ENCODE assay signal across 7 cellular contexts in the genomic region with DNA sequence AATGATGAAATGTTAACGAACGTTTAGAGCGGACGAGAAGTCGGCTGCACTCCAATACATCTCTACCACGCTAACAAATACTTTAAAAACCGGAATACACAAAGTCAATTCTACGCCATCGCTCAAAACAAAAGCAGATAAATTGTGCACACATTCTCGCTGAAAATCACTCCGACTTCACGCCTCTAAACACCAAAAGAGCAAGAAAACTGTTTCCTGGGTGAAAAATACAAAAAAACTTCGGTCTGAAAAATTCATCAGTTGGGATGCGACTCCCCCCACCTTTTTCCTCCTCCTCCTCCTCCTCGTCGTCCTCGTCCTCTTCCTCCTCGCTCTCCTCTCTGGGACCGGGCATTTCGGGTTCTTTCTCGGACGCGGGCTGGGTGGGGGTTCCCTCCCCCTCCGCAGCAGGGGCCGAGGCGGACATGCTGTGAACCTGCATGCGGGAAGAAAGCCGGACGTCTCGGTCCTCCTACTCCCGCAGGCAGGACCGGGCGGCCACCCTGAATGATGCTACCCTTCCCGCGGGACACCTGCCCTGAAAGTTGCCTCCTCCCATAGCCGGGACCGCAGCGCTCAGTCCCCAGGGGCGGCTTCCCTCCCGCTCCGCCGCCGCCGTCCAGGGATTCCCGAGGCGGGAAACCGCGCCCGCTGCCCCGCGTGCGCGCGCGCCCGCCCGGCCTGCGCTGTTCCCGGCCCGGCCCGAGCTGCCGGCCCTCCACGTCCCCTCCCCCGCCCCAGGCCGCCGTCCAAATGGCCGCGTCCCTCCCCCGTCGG. TPM values are rescaled to one million over a fixed set of nuclear protein-coding genes. Genes with fewer than 3 reads are reported as not detected.
DNase-seq lines count a peak whose midpoint lies in the region; TF ChIP-seq lines count a peak whose summit lies in the region.

No MANE protein-coding gene starts in this region.

- H3K36me3 Mint-ChIP-seq in activated CD4-positive, alpha-beta memory T cell treated with anti-CD3 and anti-CD28 coated beads for 36 hours = peaks cover 44% of the 10 kb centered on the region
- H3K36me3 Mint-ChIP-seq in endothelial cell (ENCODE audit: low read depth, unreplicated experiment) = peaks cover 21% of the 10 kb centered on the region

- H2AK5ac ChIP-seq in mesendoderm (ENCODE audit: low read length) = no peak overlapping the region

- H3K4me3 ChIP-seq in GM23248 (peak overlapping the region; percentile 78), LNCaP clone FGC (ENCODE audit: low read depth, low read length) (peak overlapping the region; percentile 95), mesendoderm (ENCODE audit: low read length) (peak overlapping the region; percentile 47), stomach smooth muscle (ENCODE audit: low read length in 2 of 2) (peak overlapping the region; percentile 73 to 89)

- POLR2A ChIA-PET in activated CD4-positive, alpha-beta memory T cell treated with anti-CD3 and anti-CD28 coated beads for 36 hours (lab: Charles Lee) = interaction anchor here (0.9 kb wide), 1 partner anchor 22 kb away, joined by 4 read pairs; no protein-coding TSS in a partner anchor

- no peaks in the 10 kb centered on the region for H3K9me2 ChIP-seq in GM23248 (ENCODE audit: insufficient read depth)

- DNase-seq in GM04504 (ENCODE audit: low read depth) (peak; percentile 30), GM23248 (peak; percentile 83), LNCaP clone FGC (ENCODE audit: low read depth) (no peak), endothelial cell (ENCODE audit: low spot score) (peak; percentile 65), mesendoderm (no peak)
- peak; percentile 46 for DNase-seq in activated CD4-positive, alpha-beta memory T cell treated with anti-CD3 and anti-CD28 coated beads for 36 hours

- H3K56ac ChIP-seq in mesendoderm (ENCODE audit: low read length) = peak overlapping the region; percentile 95

- in situ Hi-C loops in GM23248 (cut with MboI) = no loop called here

- no peak overlapping the region for H4K8ac ChIP-seq in mesendoderm (ENCODE audit: low read depth, low read length)

- H3K36me3 ChIP-seq in GM23248 (ENCODE audit: low read depth) (no peaks in the 10 kb centered on the region), mesendoderm (ENCODE audit: control insufficient read depth, insufficient read depth, low read length) (no peaks in the 10 kb centered on the region), stomach smooth muscle (ENCODE audit: control insufficient read depth in 2 of 2, insufficient read depth in 2 of 2, low read length in 2 of 2) (no peaks in the 10 kb centered on the region)

- H3K9me3 ChIP-seq in GM23248 (ENCODE audit: low read depth) (no peaks in the 10 kb centered on the region), stomach smooth muscle (ENCODE audit: control insufficient read depth in 2 of 2, low read length in 2 of 2) (no peaks in the 10 kb centered on the region)

- no peak overlapping the region for H2BK5ac ChIP-seq in mesendoderm (ENCODE audit: low read length)

- WGBS in GM23248 (ENCODE audit: low coverage in 1 of 2, low lambda C conversion rate in 2 of 2, missing lambda C conversion rate in 2 of 2), 2 experiments = 1 to 3% methylated on average over 39 to 49 of the region's 70 CpGs
- no CpG with 5 or more reads among the region's 70 CpGs for WGBS in mesendoderm (ENCODE audit: extremely low coverage, insufficient coverage, low lambda C conversion rate)

- H3K4me2 ChIP-seq in GM23248 (ENCODE audit: unreplicated experiment) (peak overlapping the region; percentile 78), mesendoderm (ENCODE audit: low read length) (peak overlapping the region; percentile 50)

- no peak overlapping the region for H2BK15ac ChIP-seq in mesendoderm (replicated peaks; ENCODE audit: low read depth)

- TF ChIP-seq CTCF in LNCaP clone FGC (IDR thresholded peaks at IDR 0.05; ENCODE audit: control insufficient read depth, extremely low read depth, insufficient read depth) = no peak
- no peak for TF ChIP-seq CTCF in endothelial cell (IDR thresholded peaks at IDR 0.05; ENCODE audit: unreplicated experiment)

- H3K79me1 ChIP-seq in mesendoderm (ENCODE audit: low read length) = no peaks in the 10 kb centered on the region

- peak overlapping the region; percentile 75 for H2BK120ac ChIP-seq in mesendoderm (ENCODE audit: low read depth, low read length)

- H3K27me3 ChIP-seq in GM23248 (replicated peaks; ENCODE audit: insufficient read depth) (no peaks in the 10 kb centered on the region), mesendoderm (ENCODE audit: insufficient read depth, low read length, poor library complexity) (no peaks in the 10 kb centered on the region), stomach smooth muscle (ENCODE audit: control insufficient read depth in 1 of 2, insufficient read depth in 2 of 2, low read length in 2 of 2) (no peaks in the 10 kb centered on the region)

- H3K18ac ChIP-seq in mesendoderm (ENCODE audit: low read length) = peak overlapping the region; percentile 100

- H3K79me2 ChIP-seq in GM23248 (ENCODE audit: insufficient read depth) = peaks cover 53% of the 10 kb centered on the region
- peaks cover 51% of the 10 kb centered on the region for H3K79me2 ChIP-seq in mesendoderm (ENCODE audit: control insufficient read depth, insufficient read depth, low read length)

- peak overlapping the region; percentile 96 for H3K27ac Mint-ChIP-seq in activated CD4-positive, alpha-beta memory T cell treated with anti-CD3 and anti-CD28 coated beads for 36 hours
- H3K27ac Mint-ChIP-seq in endothelial cell (ENCODE audit: unreplicated experiment) = peak overlapping the region; percentile 93

- peak overlapping the region; percentile 67 for H2AFZ ChIP-seq in GM23248

- no peaks in the 10 kb centered on the region for H4K20me1 ChIP-seq in GM23248 (ENCODE audit: insufficient read depth)

- H3K27ac ChIP-seq in GM23248 (peak overlapping the region; percentile 88), mesendoderm (ENCODE audit: low read depth, low read length) (peak overlapping the region; percentile 94), stomach smooth muscle (ENCODE audit: low read length) (peak overlapping the region; percentile 71)

- H3K9ac ChIP-seq in GM23248 (peak overlapping the region; percentile 86), mesendoderm (ENCODE audit: low read length) (peak overlapping the region; percentile 72), stomach smooth muscle (ENCODE audit: low read length in 2 of 2) (peak overlapping the region; percentile 61 to 78)

- peaks cover 19% of the 10 kb centered on the region for H3F3A ChIP-seq in GM23248 (ENCODE audit: insufficient read depth)

- peaks cover 31% of the 10 kb centered on the region for H3K4me1 ChIP-seq in GM23248 (ENCODE audit: insufficient read depth)
- peaks cover 5% of the 10 kb centered on the region for H3K4me1 ChIP-seq in mesendoderm (ENCODE audit: control insufficient read depth, low read depth, low read length)
- H3K4me1 ChIP-seq in stomach smooth muscle (ENCODE audit: control insufficient read depth, insufficient read depth, low read length) = peaks cover 15% of the 10 kb centered on the region

- H3K4me3 Mint-ChIP-seq in activated CD4-positive, alpha-beta memory T cell treated with anti-CD3 and anti-CD28 coated beads for 36 hours = peak overlapping the region; percentile 95
- peak overlapping the region; percentile 99 for H3K4me3 Mint-ChIP-seq in endothelial cell (ENCODE audit: unreplicated experiment)

- intact Hi-C loops in activated CD4-positive, alpha-beta memory T cell treated with anti-CD3 and anti-CD28 coated beads for 36 hours (cut with micrococcal nuclease) = loop anchor here (1.0 to 10.0 kb wide), 8 partner anchors 20 to 661 kb away; a partner anchor contains a TSS

- H3K9me3 Mint-ChIP-seq in activated CD4-positive, alpha-beta memory T cell treated with anti-CD3 and anti-CD28 coated beads for 36 hours = peaks cover 7% of the 10 kb centered on the region
- no peaks in the 10 kb centered on the region for H3K9me3 Mint-ChIP-seq in endothelial cell (ENCODE audit: unreplicated experiment)

- no peaks in the 10 kb centered on the region for H3K27me3 Mint-ChIP-seq in activated CD4-positive, alpha-beta memory T cell treated with anti-CD3 and anti-CD28 coated beads for 36 hours
- peaks cover 14% of the 10 kb centered on the region for H3K27me3 Mint-ChIP-seq in endothelial cell (ENCODE audit: unreplicated experiment)

- peak overlapping the region; percentile 100 for H3K4ac ChIP-seq in mesendoderm (ENCODE audit: low read depth, low read length)

- H3K4me1 Mint-ChIP-seq in activated CD4-positive, alpha-beta memory T cell treated with anti-CD3 and anti-CD28 coated beads for 36 hours (ENCODE audit: low read depth) = peaks cover 52% of the 10 kb centered on the region
- peaks cover 28% of the 10 kb centered on the region for H3K4me1 Mint-ChIP-seq in endothelial cell (ENCODE audit: unreplicated experiment)

- peak overlapping the region; percentile 85 for H3K23ac ChIP-seq in mesendoderm (ENCODE audit: low read length)

- CTCF ChIA-PET in activated CD4-positive, alpha-beta memory T cell treated with anti-CD3 and anti-CD28 coated beads for 36 hours (lab: Charles Lee) = no interaction called here

- no peak overlapping the region for H4K5ac ChIP-seq in mesendoderm (ENCODE audit: low read length)

RNA-seq across cellular contexts. Expression of a gene that starts 0.6 kb away (rescaled TPM):
- 90.3 and 101 TPM in 2 replicates for total RNA-seq in GM23248 (2014; rRNA removed; shearing (Covaris generic))
- 108 and 116 TPM in 2 replicates for polyA plus RNA-seq in GM23248 (2016; fragmentation: Nextera tagmentation; extraction: Ambion mirVana)
- 100 to 1,000 TPM; 180 to 182 TPM for total RNA-seq in activated CD4-positive, alpha-beta memory T cell treated with anti-CD3 and anti-CD28 coated beads for 36 hours
- 61.2 TPM for total RNA-seq in endothelial cell (ENCODE audit: unreplicated experiment)
- polyA plus RNA-seq in mesendoderm (2013, experiment 1 of 2) = 262 TPM
- 269 TPM for polyA plus RNA-seq in mesendoderm (2013, experiment 2 of 2)

Comparison
In these comparisons a context has a peak if more than half of its experiments do, and no peak if none do; other contexts are left out.
1. DNase-seq: peak in GM04504 (single experiment), GM23248 (single experiment), activated CD4-positive, alpha-beta memory T cell treated with anti-CD3 and anti-CD28 coated beads for 36 hours (single experiment) and endothelial cell (single experiment); none in LNCaP clone FGC (single experiment) and mesendoderm (single experiment).
2. Peak in every context shown above with its lines, with median percentiles within 50 percentile points of each other: H3K27ac ChIP-seq, H3K4me3 ChIP-seq and H3K9ac ChIP-seq.